ENCODE assay signal across 8 cellular contexts in the genomic region with DNA sequence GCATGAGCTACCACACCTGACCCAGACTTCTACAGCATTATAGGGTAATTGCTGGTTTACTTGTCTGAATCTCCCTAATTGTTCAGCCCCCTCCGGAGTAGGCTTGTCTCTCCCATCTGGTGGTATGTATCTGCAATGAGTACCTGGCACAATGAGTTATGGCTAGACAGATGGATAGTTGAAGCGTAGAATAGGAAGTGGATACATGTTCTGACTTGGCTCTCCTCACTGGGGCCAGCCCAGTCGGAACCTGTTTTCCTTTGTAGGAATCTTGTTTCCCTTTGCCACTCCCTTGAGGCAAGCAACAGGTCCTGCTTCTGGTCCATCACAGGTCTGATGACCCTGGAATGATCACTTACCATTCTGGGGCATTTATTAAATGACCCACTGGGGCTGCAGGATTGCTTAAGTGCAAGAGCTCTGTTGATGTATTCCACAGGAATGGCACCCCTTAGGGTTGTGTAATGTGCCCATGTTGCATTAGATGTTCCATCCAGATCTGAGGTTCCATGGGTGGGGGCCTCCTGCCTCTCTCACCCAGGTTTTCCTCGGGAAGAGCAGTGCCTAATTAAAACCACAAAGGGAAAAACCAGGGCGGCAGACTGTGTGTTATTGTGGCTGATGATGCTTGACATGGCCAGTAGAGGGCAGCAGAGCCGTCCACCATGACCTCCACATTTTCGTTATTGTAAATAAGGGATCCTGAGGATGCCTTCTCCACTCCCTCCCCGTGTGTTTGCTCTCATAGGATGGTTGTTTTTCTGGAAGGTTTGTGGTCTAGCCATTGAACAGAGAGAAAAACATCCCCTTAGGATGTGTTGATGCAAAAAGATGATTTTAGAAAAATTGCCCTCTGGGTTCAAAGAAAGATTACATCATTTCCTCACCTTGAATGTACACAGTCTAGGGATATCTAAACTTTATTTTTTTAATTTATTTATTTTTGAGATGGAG. TPM values are rescaled to one million over a fixed set of nuclear protein-coding genes. Genes with fewer than 3 reads are reported as not detected.
DNase-seq lines count a peak whose midpoint lies in the region; ATAC-seq and TF ChIP-seq lines count a peak whose summit lies in the region.

No MANE protein-coding gene starts in this region.

- H3K4me1 ChIP-seq in foreskin keratinocyte (peaks cover 10% of the 10 kb centered on the region), upper lobe of left lung (peaks cover 0 to 29% (median 13%) of the 10 kb centered on the region in 4 donors)

- TF ChIP-seq EP300 in upper lobe of left lung (IDR thresholded peaks at IDR 0.05): no peak

- H3K9me3 ChIP-seq in upper lobe of left lung: no peaks in the 10 kb centered on the region

- H3K36me3 ChIP-seq in upper lobe of left lung: no peaks in the 10 kb centered on the region

- TF ChIP-seq CTCF in foreskin keratinocyte (conservative IDR thresholded peaks at IDR 0.05) (peak; percentile 88), upper lobe of left lung (IDR thresholded peaks at IDR 0.05) (peak; percentile 73 to 91 (median 81))

- ATAC-seq in HG03521 (IDR thresholded peaks at IDR 0.05; ENCODE audit: unreplicated experiment) (peak; percentile 66), foreskin keratinocyte (peak; percentile 80), upper lobe of left lung (ENCODE audit: low FRiP score in 2 of 2) (peak; percentile 90 to 93)

- whole genome bisulfite sequencing in upper lobe of left lung, 2 donors: 27 to 34% methylated on average over 8 of the region's 8 CpGs

- no peak overlapping the region for H3K4me3 ChIP-seq in upper lobe of left lung

- H3K27me3 ChIP-seq in foreskin keratinocyte (no peaks in the 10 kb centered on the region), upper lobe of left lung (no peaks in the 10 kb centered on the region)

- H3K27ac ChIP-seq in foreskin keratinocyte: no peak overlapping the region
- H3K27ac ChIP-seq in upper lobe of left lung: no peak overlapping the region

- no peak for TF ChIP-seq POLR2A in upper lobe of left lung (IDR thresholded peaks at IDR 0.05)

- peak; percentile 47 to 63 for DNase-seq in NCI-H2081 (lab: John Stamatoyannopoulos, UW)
- DNase-seq in NCI-H2081 treated with DMSO at 0.1 percent for 48 hours (lab: John Stamatoyannopoulos, UW): no peak
- DNase-seq in RPMI8226: peak; percentile 48
- DNase-seq in activated effector memory CD4-positive, alpha-beta T cell treated with anti-CD3 and anti-CD28 coated beads, Interleukin-2, amount 50 U/mL, for 16 hours: peak; percentile 87
- peak; percentile 79 to 91 for DNase-seq in foreskin keratinocyte
- peak; percentile 4 for DNase-seq in occipital lobe (lab: John Stamatoyannopoulos, UW)
- DNase-seq in upper lobe of left lung: peak in 1 of 2 donors; percentile 73

RNA-seq across cellular contexts. Expression of a gene that starts 58.0 kb away (rescaled TPM):
- total RNA-seq in foreskin keratinocyte: 1.8 and 2.4 TPM in 2 replicates
- polyA plus RNA-seq in foreskin keratinocyte: 2.7 and 3.2 TPM in 2 replicates
- 0.31 TPM for total RNA-seq in occipital lobe
- total RNA-seq in upper lobe of left lung: 10 to 100 TPM; 10.5 to 28.9 (median 19.6) TPM
